ENCODE assay signal across 8 cellular contexts in the genomic region with DNA sequence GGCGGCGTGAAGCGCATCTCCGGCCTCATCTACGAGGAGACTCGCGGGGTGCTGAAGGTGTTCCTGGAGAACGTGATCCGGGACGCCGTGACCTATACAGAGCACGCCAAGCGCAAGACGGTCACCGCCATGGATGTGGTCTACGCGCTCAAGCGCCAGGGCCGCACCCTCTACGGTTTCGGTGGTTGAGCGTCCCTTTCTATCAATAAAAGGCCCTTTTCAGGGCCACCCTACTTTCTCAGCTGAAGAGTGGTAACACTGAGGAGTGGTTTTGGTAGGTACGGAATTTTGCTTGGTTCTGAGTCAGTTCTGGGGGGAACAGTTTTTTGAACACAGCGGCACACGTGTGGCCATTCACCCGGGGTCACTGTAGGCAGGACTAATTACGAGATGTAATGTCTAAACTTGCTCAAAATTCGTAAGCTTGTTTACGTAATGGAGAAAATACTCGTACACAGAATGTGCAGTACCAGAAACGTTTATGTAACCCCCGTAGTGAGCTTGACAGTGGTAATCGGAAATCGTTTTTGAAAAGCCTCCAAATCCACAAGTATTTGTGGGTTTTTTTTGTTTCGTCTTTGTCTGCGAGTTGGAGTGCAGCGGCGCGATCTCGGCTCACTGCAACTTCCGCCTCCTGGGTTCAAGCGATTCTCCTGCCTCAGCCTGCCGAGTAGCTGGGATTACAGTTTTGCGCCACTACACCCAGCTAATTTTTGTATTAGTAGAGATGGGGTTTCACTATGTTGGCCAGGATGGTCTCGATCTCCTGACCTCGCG.
DNase-seq lines count a peak whose midpoint lies in the region; ATAC-seq and TF ChIP-seq lines count a peak whose summit lies in the region.
"Not testable (repeated sequence)": the region's sequence is repeated elsewhere in the genome, so short reads cannot be mapped to it uniquely, and the experiment has no call there.

No MANE protein-coding gene starts in this region.

- 5% methylated on average over 32 of the region's 47 CpGs for WGBS in liver

- H3K27me3 ChIP-seq in dorsolateral prefrontal cortex, result peaks cover 0 to 57% (median 14%) of the 10 kb centered on the region in 45 donors
- not testable (repeated sequence) for H3K27me3 ChIP-seq in liver (ENCODE audit: control insufficient read depth in 4 of 4, insufficient read depth in 4 of 4, low read length in 3 of 4)

- peak overlapping the region; percentile 24 to 73 (median 58) for H3K4me3 ChIP-seq in dorsolateral prefrontal cortex
- H3K4me3 ChIP-seq in liver (ENCODE audit: low read depth in 1 of 3, low read length in 3 of 3), result peak overlapping the region; percentile 68 to 92 (median 85)

- ATAC-seq in GM19467 (IDR thresholded peaks at IDR 0.05; ENCODE audit: unreplicated experiment) (peak; percentile 68), HG03354 (IDR thresholded peaks at IDR 0.05; ENCODE audit: poor library complexity, severe bottlenecking, unreplicated experiment) (peak; percentile 73)

- H3K36me3 ChIP-seq in liver (ENCODE audit: control insufficient read depth in 4 of 4, insufficient read depth in 3 of 4, low read depth in 1 of 4, low read length in 3 of 4), result not testable (repeated sequence)

- peak overlapping the region in 55 of 59 donors; percentile 0 to 86 (median 67) for H3K27ac ChIP-seq in dorsolateral prefrontal cortex
- H3K27ac ChIP-seq in liver (ENCODE audit: low read depth in 1 of 2, low read length in 2 of 2), result peak overlapping the region; percentile 89 to 94

- peak; percentile 44 for DNase-seq in Caki2 (ENCODE audit: low read depth)
- DNase-seq in NCI-H748 (lab: John Stamatoyannopoulos, UW; ENCODE audit: unreplicated experiment), result peak; percentile 62
- peak; percentile 69 for DNase-seq in activated CD4-positive, alpha-beta T cell treated with anti-CD3 and anti-CD28 coated beads for 48 hours
- not testable (repeated sequence) for DNase-seq in dorsolateral prefrontal cortex
- DNase-seq in stimulated activated CD4-positive, alpha-beta T cell treated with anti-CD3 and anti-CD28 coated beads, Interleukin-15, amount 100 ng/mL, for 24 hours, result peak; percentile 54

- intact Hi-C loops in dorsolateral prefrontal cortex (cut with DNase I), result not testable (repeated sequence)

- peak overlapping the region; percentile 79 to 90 for H3K9ac ChIP-seq in liver (ENCODE audit: low read depth in 1 of 2, low read length in 2 of 2)

- TF ChIP-seq RAD21 in liver (IDR thresholded peaks at IDR 0.05), result not testable (repeated sequence)

- not testable (repeated sequence) for H3K9me3 ChIP-seq in liver (ENCODE audit: control insufficient read depth in 4 of 4, low read length in 3 of 4)

- in situ Hi-C loops in Caki2 (cut with HindIII; ENCODE audit: low pct_unique_long_range_greater_than_20kb, low sequenced_read_pairs), result not testable (repeated sequence)

- TF ChIP-seq CTCF in dorsolateral prefrontal cortex (IDR thresholded peaks at IDR 0.05 in 54 of 56, conservative IDR thresholded peaks at IDR 0.05 in 2 of 56; ENCODE audit: low read depth in 1 of 56, partially characterized antibody in 56 of 56), result peak in 1 of 56 donors; percentile 7
- TF ChIP-seq CTCF in liver (IDR thresholded peaks at IDR 0.05; ENCODE audit: low read depth, low read length, missing input control), result not testable (repeated sequence)

- H3K4me1 ChIP-seq in liver (ENCODE audit: control insufficient read depth in 4 of 4, insufficient read depth in 4 of 4, low read length in 3 of 4), result peaks cover 4 to 23% (median 11%) of the 10 kb centered on the region in 4 donors

TF ChIP-seq in liver, 16 proteins besides CTCF, POLR2A, EP300 and RAD21:
- TF ChIP-seq, protein P1, sequence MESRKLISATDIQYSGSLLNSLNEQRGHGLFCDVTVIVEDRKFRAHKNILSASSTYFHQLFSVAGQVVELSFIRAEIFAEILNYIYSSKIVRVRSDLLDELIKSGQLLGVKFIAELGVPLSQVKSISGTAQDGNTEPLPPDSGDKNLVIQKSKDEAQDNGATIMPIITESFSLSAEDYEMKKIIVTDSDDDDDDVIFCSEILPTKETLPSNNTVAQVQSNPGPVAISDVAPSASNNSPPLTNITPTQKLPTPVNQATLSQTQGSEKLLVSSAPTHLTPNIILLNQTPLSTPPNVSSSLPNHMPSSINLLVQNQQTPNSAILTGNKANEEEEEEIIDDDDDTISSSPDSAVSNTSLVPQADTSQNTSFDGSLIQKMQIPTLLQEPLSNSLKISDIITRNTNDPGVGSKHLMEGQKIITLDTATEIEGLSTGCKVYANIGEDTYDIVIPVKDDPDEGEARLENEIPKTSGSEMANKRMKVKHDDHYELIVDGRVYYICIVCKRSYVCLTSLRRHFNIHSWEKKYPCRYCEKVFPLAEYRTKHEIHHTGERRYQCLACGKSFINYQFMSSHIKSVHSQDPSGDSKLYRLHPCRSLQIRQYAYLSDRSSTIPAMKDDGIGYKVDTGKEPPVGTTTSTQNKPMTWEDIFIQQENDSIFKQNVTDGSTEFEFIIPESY (IDR thresholded peaks at IDR 0.05), result peak; percentile 55
- TF ChIP-seq TAF1 (conservative IDR thresholded peaks at IDR 0.05) (peak; percentile 68), SP1 (IDR thresholded peaks at IDR 0.05) (peak; percentile 12), JUND (IDR thresholded peaks at IDR 0.05) (peak in 1 of 2 donors; percentile 9)
